1 cellular context compared by ENCODE assay signal in genomic region chr6:13872681-13873080, GRCh38.
TF ChIP-seq lines count a peak whose summit lies in the region.

No MANE protein-coding gene starts in this region.

TF ChIP-seq in GM23338, 12 proteins besides CTCF, POLR2A, EP300 and RAD21:
- TF ChIP-seq ZNF462 (CRISPR knock-in tag; IDR thresholded peaks at IDR 0.05) = no peak
- no peak for TF ChIP-seq EZH2 (IDR thresholded peaks at IDR 0.05; ENCODE audit: low read depth, unreplicated experiment)
- TF ChIP-seq ETS1 (IDR thresholded peaks at IDR 0.05) = no peak
- no peak for TF ChIP-seq CREB1 (CRISPR knock-in tag; IDR thresholded peaks at IDR 0.05; ENCODE audit: low read depth)
- no peak for TF ChIP-seq REST (IDR thresholded peaks at IDR 0.05; ENCODE audit: unreplicated experiment)
- no peak for TF ChIP-seq ZNF114 (CRISPR knock-in tag; IDR thresholded peaks at IDR 0.05)
- TF ChIP-seq JUNB (IDR thresholded peaks at IDR 0.05; ENCODE audit: unreplicated experiment) = no peak
